ENCODE assay signal across 17 cellular contexts in the genomic region with DNA sequence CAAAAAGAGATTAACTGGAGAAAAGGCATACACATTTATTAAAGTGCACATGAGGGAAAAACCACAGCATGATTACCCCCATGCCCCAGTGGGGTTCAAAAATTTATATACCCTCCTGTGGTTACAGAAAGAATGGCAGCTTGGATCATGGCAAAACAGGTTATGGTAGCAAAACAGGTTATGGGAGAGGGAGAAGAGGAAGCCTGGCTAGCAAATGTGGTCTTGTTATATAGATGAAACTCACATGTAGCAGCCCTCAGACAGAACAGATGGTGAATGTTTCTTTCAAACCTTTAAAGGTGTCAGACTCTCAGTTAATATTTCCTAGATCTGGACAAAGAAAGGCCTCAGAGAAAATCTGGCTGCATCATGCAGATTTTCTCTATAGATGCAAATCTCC.
A peak's percentile ranks its signal among the peaks of the same experiment; 100 is the strongest.
DNase-seq lines count a peak whose midpoint lies in the region; ATAC-seq lines count a peak whose summit lies in the region.
"Had no signal": no experiment of that assay in that cellular context is flagged by ENCODE, and none has a peak within 500 bp of the region (broad histone marks: within the 10 kb centered on the region; RNA-seq: fewer than 3 reads in every experiment).

No MANE protein-coding gene starts in this region.

- H3K27me3 ChIP-seq in HUES48 (ENCODE audit: control insufficient read depth, insufficient read depth, low read length) = no peaks in the 10 kb centered on the region
- H3K27me3 ChIP-seq in iPS-18a (ENCODE audit: control insufficient read depth, insufficient read depth, low read length) = no peaks in the 10 kb centered on the region
- H3K27me3 ChIP-seq: SJSA1 had no signal

- H3K4me1 ChIP-seq in HUES48 (ENCODE audit: control insufficient read depth, insufficient read depth, low read length) = peaks cover 33% of the 10 kb centered on the region
- peaks cover 33% of the 10 kb centered on the region for H3K4me1 ChIP-seq in iPS-18a (ENCODE audit: control insufficient read depth, low read depth, low read length)
- H3K4me1 ChIP-seq: SJSA1 had no signal

- H3K27ac ChIP-seq in HUES48 (ENCODE audit: low read depth, low read length) (peak overlapping the region; percentile 66), iPS-18a (ENCODE audit: low read length) (peak overlapping the region; percentile 16)
- H3K27ac ChIP-seq: KMS-11, SJSA1 had no signal

- H3K36me3 ChIP-seq in HUES48 (ENCODE audit: control insufficient read depth, insufficient read depth, low read length) (no peaks in the 10 kb centered on the region), iPS-18a (ENCODE audit: control insufficient read depth, low read depth, low read length) (no peaks in the 10 kb centered on the region)
- H3K36me3 ChIP-seq: SJSA1 had no signal

- DNase-seq in activated T-cell treated with anti-CD3 and anti-CD28 coated beads, Interleukin-2, amount 50 U/mL, for 1 hour = no peak
- DNase-seq in NCI-H774 (lab: John Stamatoyannopoulos, UW) = no peak
- DNase-seq: activated CD8-positive, alpha-beta memory T cell treated with anti-CD3 and anti-CD28 coated beads, Interleukin-2, amount 50 U/mL, for 4 hours; activated naive CD8-positive, alpha-beta T cell treated with anti-CD3 and anti-CD28 coated beads, Interleukin-2, amount 10 ng/mL, durations not matched to agents 7 days and 5 days; C1 segment of cervical spinal cord; erythroblast; left ventricle myocardium superior; natural killer cell; NCI-H1930 had no signal

- peak; percentile 79 for ATAC-seq in GM18907 (IDR thresholded peaks at IDR 0.05; ENCODE audit: unreplicated experiment)
- peak; percentile 71 for ATAC-seq in GM21576 (IDR thresholded peaks at IDR 0.05; ENCODE audit: unreplicated experiment)
- ATAC-seq in GM21528 (IDR thresholded peaks at IDR 0.05; ENCODE audit: low FRiP score, unreplicated experiment) = no peak
- no peak for ATAC-seq in HG02852 (IDR thresholded peaks at IDR 0.05; ENCODE audit: unreplicated experiment)
- ATAC-seq: left ventricle myocardium superior, natural killer cell had no signal

- no peak overlapping the region for H3K4me3 ChIP-seq in HUES48 (ENCODE audit: low read depth, low read length)
- H3K4me3 ChIP-seq in iPS-18a (ENCODE audit: low read length) = no peak overlapping the region
- H3K4me3 ChIP-seq: SJSA1 had no signal

- H3K9ac ChIP-seq in HUES48 (ENCODE audit: low read depth, low read length) = 0 out of 2 replicates have a peak overlapping the region, but pooled peaks have one; percentile 20
- H3K9ac ChIP-seq in iPS-18a (ENCODE audit: low read length) = no peak overlapping the region
- H3K9ac ChIP-seq: KMS-11 had no signal

- H3K9me3 ChIP-seq in HUES48 (ENCODE audit: control insufficient read depth, insufficient read depth, low read length) (peaks cover 9% of the 10 kb centered on the region; the same call in 1 of the 2 replicates), iPS-18a (ENCODE audit: control insufficient read depth, low read depth, low read length) (peaks cover 2% of the 10 kb centered on the region)
- H3K9me3 ChIP-seq: SJSA1 had no signal

Comparison
In these comparisons a context has a peak if more than half of its experiments do, and no peak if none do; other contexts are left out.
1. ATAC-seq: peak in GM18907 (single experiment) and GM21576 (single experiment); none in GM21528 (single experiment) and HG02852 (single experiment).